In the genomic region with DNA sequence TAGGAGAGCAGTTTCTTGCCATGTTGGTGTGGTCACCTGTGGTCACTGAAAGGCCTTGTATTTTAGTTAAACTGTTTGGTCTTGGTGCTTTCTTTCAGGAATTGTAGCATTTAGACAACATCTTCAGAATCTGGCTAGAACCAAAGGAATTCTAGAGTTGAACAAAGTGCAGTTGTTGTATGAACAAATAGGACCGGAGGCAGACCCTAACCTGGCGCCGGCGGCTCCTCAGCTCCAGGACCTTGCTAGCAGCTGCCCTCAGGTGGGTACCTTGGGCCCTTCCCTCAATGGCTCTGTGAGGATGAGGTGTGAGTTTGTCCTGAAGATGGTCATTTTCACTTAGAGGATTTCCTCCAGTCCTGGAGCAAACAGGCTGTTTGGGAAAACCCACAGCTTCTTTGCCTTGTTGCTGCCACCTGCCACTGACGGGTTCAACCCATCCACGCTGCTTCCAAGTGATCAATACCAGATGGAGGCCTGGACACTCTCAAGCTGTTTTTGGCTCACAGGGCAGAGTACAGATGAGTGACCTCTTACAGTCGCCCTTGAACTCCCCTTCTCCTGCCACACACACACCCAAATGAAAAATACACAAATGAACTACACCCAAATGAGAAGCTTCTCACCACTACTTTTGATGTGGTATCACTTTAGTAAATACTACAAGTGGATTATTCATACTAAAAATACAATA, we compare ENCODE assay signal across 17 cellular contexts.
"Had no signal": no experiment of that assay in that cellular context is flagged by ENCODE, and none has a peak within 500 bp of the region (broad histone marks: within the 10 kb centered on the region; RNA-seq: fewer than 3 reads in every experiment).

No MANE protein-coding gene starts in this region.

- DNase-seq: activated CD4-positive, alpha-beta T cell treated with anti-CD3 and anti-CD28 coated beads, Interleukin-2, amount 10 ng/mL, durations not matched to agents 24 days and 14 days; activated CD8-positive, alpha-beta memory T cell treated with anti-CD3 and anti-CD28 coated beads, Interleukin-2, amount 50 U/mL, for 4 hours; activated CD8-positive, alpha-beta T cell treated with anti-CD3 and anti-CD28 coated beads, Interleukin-2, amount 10 ng/mL, durations not matched to agents 7 days and 5 days; activated gamma-delta T cell treated with Interleukin-2 at 50 U/mL for 16 hours; central memory CD4-positive, alpha-beta T cell; colonic mucosa; heart left ventricle; kidney; mesendoderm; naive thymus-derived CD4-positive, alpha-beta T cell; spleen; stimulated activated naive CD4-positive, alpha-beta T cell; uterus had no signal

- H3K9me3 Mint-ChIP-seq: activated CD4-positive, alpha-beta T cell treated with anti-CD3 and anti-CD28 coated beads, Interleukin-2, amount 10 ng/mL, durations not matched to agents 24 days and 14 days; activated T-helper 1 cell treated with anti-CD3 and anti-CD28 coated beads, Interleukin-12 subunit alpha, Interleukin-12 subunit beta, Interleukin-2, Interleukin-4 antibody, amounts not matched to agents 30 ng/mL and 10 ng/mL and 1 ng/mL, durations not matched to agents 14 hours and 24 hours and 36 hours; naive thymus-derived CD4-positive, alpha-beta T cell had no signal

- H3K4me1 ChIP-seq: colonic mucosa, spleen, uterus had no signal

- H3K27me3 ChIP-seq: colonic mucosa, heart left ventricle, spleen, tibial nerve, uterus had no signal

- ATAC-seq: activated CD8-positive, alpha-beta T cell treated with anti-CD3 and anti-CD28 coated beads, Interleukin-2, amount 10 ng/mL, durations not matched to agents 7 days and 5 days; naive thymus-derived CD4-positive, alpha-beta T cell had no signal

- H3K27ac ChIP-seq: colonic mucosa, SK-N-MC, spleen, tibial nerve, uterus had no signal

- H3K4me3 ChIP-seq: colonic mucosa, heart left ventricle, SK-N-MC, spleen, tibial nerve, uterus had no signal

- H3K27ac Mint-ChIP-seq: activated CD4-positive, alpha-beta T cell treated with anti-CD3 and anti-CD28 coated beads, Interleukin-2, amount 10 ng/mL, durations not matched to agents 24 days and 14 days; activated CD8-positive, alpha-beta T cell treated with anti-CD3 and anti-CD28 coated beads, Interleukin-2, amount 10 ng/mL, durations not matched to agents 7 days and 5 days; activated naive CD8-positive, alpha-beta T cell; activated T-helper 1 cell treated with anti-CD3 and anti-CD28 coated beads, Interleukin-12 subunit alpha, Interleukin-12 subunit beta, Interleukin-2, Interleukin-4 antibody, amounts not matched to agents 30 ng/mL and 10 ng/mL and 1 ng/mL, durations not matched to agents 14 hours and 24 hours and 36 hours had no signal

- H3K4me3 Mint-ChIP-seq: activated CD4-positive, alpha-beta T cell treated with anti-CD3 and anti-CD28 coated beads, Interleukin-2, amount 10 ng/mL, durations not matched to agents 24 days and 14 days; activated CD8-positive, alpha-beta T cell treated with anti-CD3 and anti-CD28 coated beads, Interleukin-2, amount 10 ng/mL, durations not matched to agents 7 days and 5 days; activated naive CD8-positive, alpha-beta T cell; activated T-helper 1 cell treated with anti-CD3 and anti-CD28 coated beads, Interleukin-12 subunit alpha, Interleukin-12 subunit beta, Interleukin-2, Interleukin-4 antibody, amounts not matched to agents 30 ng/mL and 10 ng/mL and 1 ng/mL, durations not matched to agents 14 hours and 24 hours and 36 hours; naive thymus-derived CD4-positive, alpha-beta T cell had no signal

- H3K9me3 ChIP-seq: colonic mucosa, heart left ventricle, spleen, tibial nerve, uterus had no signal

- H3K36me3 ChIP-seq: uterus had no signal

- H3K27me3 Mint-ChIP-seq: activated CD4-positive, alpha-beta T cell treated with anti-CD3 and anti-CD28 coated beads, Interleukin-2, amount 10 ng/mL, durations not matched to agents 24 days and 14 days; activated naive CD8-positive, alpha-beta T cell; naive thymus-derived CD4-positive, alpha-beta T cell had no signal

- H3K4me1 Mint-ChIP-seq: activated CD4-positive, alpha-beta T cell treated with anti-CD3 and anti-CD28 coated beads, Interleukin-2, amount 10 ng/mL, durations not matched to agents 24 days and 14 days; naive thymus-derived CD4-positive, alpha-beta T cell had no signal
